9 cellular contexts compared by ENCODE assay signal in genomic region chr16:30041841-30042240, GRCh38. TPM values are rescaled to one million over a fixed set of nuclear protein-coding genes. Genes with fewer than 3 reads are reported as not detected.
A peak's percentile ranks its signal among the peaks of the same experiment; 100 is the strongest.
DNase-seq lines count a peak whose midpoint lies in the region; ATAC-seq, FAIRE-seq and TF ChIP-seq lines count a peak whose summit lies in the region.
"Had no signal": no experiment of that assay in that cellular context is flagged by ENCODE, and none has a peak within 500 bp of the region (broad histone marks: within the 10 kb centered on the region; RNA-seq: fewer than 3 reads in every experiment).

No MANE protein-coding gene starts in this region.

- H3K4me3 ChIP-seq in OCI-LY7 (ENCODE audit: low read depth, low read length, poor library complexity, severe bottlenecking) (no peak overlapping the region), epithelial cell of proximal tubule (ENCODE audit: low read depth, low read length) (no peak overlapping the region), gastrocnemius medialis (no peak overlapping the region)

- H3K9me3 ChIP-seq in OCI-LY7 (ENCODE audit: low read length) (no peaks in the 10 kb centered on the region), gastrocnemius medialis (no peaks in the 10 kb centered on the region)

- ATAC-seq in gastrocnemius medialis: no peak

- no peak overlapping the region for H2AFZ ChIP-seq in OCI-LY7 (ENCODE audit: low read length)

- POLR2A ChIA-PET in OCI-LY7 (lab: Charles Lee): interaction anchor here (1.2 kb wide), 1 partner anchor 22 kb away, joined by 3 read pairs; no protein-coding TSS in a partner anchor

- no peaks in the 10 kb centered on the region for H3K27me3 ChIP-seq in gastrocnemius medialis

- in situ Hi-C loops in gastrocnemius medialis (cut with MboI; ENCODE audit: low sequenced_read_pairs in 4 of 4): loop anchor here in 2 of 4 donors (10.0 to 25.0 kb wide), 2 partner anchors 143 to 355 kb away; partner anchors contain the start of genes CORO1A (in 1 of the 2) and QPRT (in 1 of the 2)

- H3K9me2 ChIP-seq in OCI-LY7 (ENCODE audit: insufficient read depth, low read length): no peaks in the 10 kb centered on the region

- intact Hi-C loops in OCI-LY7 (cut with micrococcal nuclease; ENCODE audit: unreplicated experiment): loop anchor here (2.0 kb wide), 1 partner anchor 51 kb away; no protein-coding TSS in a partner anchor
- intact Hi-C loops in gastrocnemius medialis (cut with DNase I; ENCODE audit: low total_unique reads): loop anchor here (2.0 kb wide), 1 partner anchor 51 kb away; no protein-coding TSS in a partner anchor
- intact Hi-C loops in posterior cingulate gyrus (cut with DNase I): no loop called here

- H3K4me2 ChIP-seq in OCI-LY7 (ENCODE audit: low read length): no peak overlapping the region

- no peak overlapping the region for H3K27ac ChIP-seq in OCI-LY7 (ENCODE audit: low read depth, low read length, poor library complexity, severe bottlenecking)
- H3K27ac ChIP-seq in gastrocnemius medialis: no peak overlapping the region

- DNase-seq in NCI-H2227 (lab: John Stamatoyannopoulos, UW; ENCODE audit: unreplicated experiment) (peak; percentile 43), NCI-H2227 treated with DMSO at 0.1 percent for 48 hours (lab: John Stamatoyannopoulos, UW) (no peak), OCI-LY7 (ENCODE audit: low spot score) (peak; percentile 39), epithelial cell of proximal tubule (ENCODE audit: low read depth) (no peak), gastrocnemius medialis (no peak), kidney glomerular epithelial cell (lab: John Stamatoyannopoulos, UW) (no peak), GM19239 (ENCODE audit: insufficient read length, low spot score) (no peak), posterior cingulate gyrus (no peak)

- H3K79me2 ChIP-seq in OCI-LY7 (ENCODE audit: insufficient read depth, low read depth, low read length): no peaks in the 10 kb centered on the region

- TF ChIP-seq POLR2A in gastrocnemius medialis (IDR thresholded peaks at IDR 0.05): no peak

- no peaks in the 10 kb centered on the region for H3K36me3 ChIP-seq in OCI-LY7 (ENCODE audit: insufficient read depth, low read length)
- no peaks in the 10 kb centered on the region for H3K36me3 ChIP-seq in gastrocnemius medialis

- peak; percentile 76 for TF ChIP-seq CTCF in OCI-LY7 (conservative IDR thresholded peaks at IDR 0.05; ENCODE audit: low read length)
- TF ChIP-seq CTCF in epithelial cell of proximal tubule (conservative IDR thresholded peaks at IDR 0.05; ENCODE audit: low read depth, low read length): peak; percentile 56
- TF ChIP-seq CTCF in gastrocnemius medialis (IDR thresholded peaks at IDR 0.05 in 4 of 5, conservative IDR thresholded peaks at IDR 0.05 in 1 of 5): peak in 3 of 5 experiments; percentile 34 to 65 (median 48)

- CTCF ChIA-PET in OCI-LY7 (lab: Charles Lee; ENCODE audit: unreplicated experiment): no interaction called here

- H3K4me1 ChIP-seq in OCI-LY7 (ENCODE audit: insufficient read depth, low read length, poor library complexity, severe bottlenecking) (no peaks in the 10 kb centered on the region), gastrocnemius medialis (no peaks in the 10 kb centered on the region)

- no TSS peak for BruUV-seq in OCI-LY7 (replicated peaks; lab: Mats Ljungman, UMichigan)

- FAIRE-seq in GM19239 (lab: Jason Lieb, UNC): no peak

- H4K20me1 ChIP-seq in OCI-LY7 (ENCODE audit: insufficient read depth, low read length): no peaks in the 10 kb centered on the region

RNA-seq across cellular contexts. Expression of gene TLCD3B, which starts 10.8 kb away (rescaled TPM):
- total RNA-seq in OCI-LY7 (2014; rRNA removed; shearing (Covaris generic)): 2.6 and 4.3 TPM in 2 replicates
- total RNA-seq in OCI-LY7 (2022) (17.6 and 21.3 TPM in 2 replicates), epithelial cell of proximal tubule (not detected in 2 replicates), gastrocnemius medialis (under 1 TPM in 1 of 4 donors, not detected in 3; 0.27 TPM)
- total RNA-seq: mononuclear cell had no signal

RNA-seq across cellular contexts. Expression of gene C16orf92, which starts 18.8 kb away (rescaled TPM):
- total RNA-seq in OCI-LY7 (2014; rRNA removed; shearing (Covaris generic)): not detected in 2 replicates
- total RNA-seq in OCI-LY7 (2022): not detected in 2 replicates
- not detected in 2 replicates for total RNA-seq in epithelial cell of proximal tubule
- total RNA-seq in gastrocnemius medialis: not detected
- total RNA-seq: mononuclear cell had no signal

RNA-seq across cellular contexts. Expression of gene ALDOA, which starts 23.7 kb away (rescaled TPM):
- total RNA-seq in OCI-LY7 (2014; rRNA removed; shearing (Covaris generic)): 646 and 809 TPM in 2 replicates
- total RNA-seq in OCI-LY7 (2022): 811 and 1,029 TPM in 2 replicates
- total RNA-seq in epithelial cell of proximal tubule: 1,398 and 2,089 TPM in 2 replicates
- over 10,000 TPM in 1 of 4 donors, 1,000 to 10,000 TPM in 3; 6,096 to 10,805 (median 7,093) TPM for total RNA-seq in gastrocnemius medialis

RNA-seq across cellular contexts. Expression of gene DOC2A, which starts 31.0 kb away (rescaled TPM):
- not detected in 2 replicates for total RNA-seq in OCI-LY7 (2014; rRNA removed; shearing (Covaris generic))
- total RNA-seq in OCI-LY7 (2022): 0.31 and 0.91 TPM in 2 replicates
- 0.17 and 0.22 TPM in 2 replicates for total RNA-seq in epithelial cell of proximal tubule
- total RNA-seq in gastrocnemius medialis: not detected
- total RNA-seq: mononuclear cell had no signal

RNA-seq across cellular contexts. Expression of gene PPP4C, which starts 34.0 kb away (rescaled TPM):
- total RNA-seq in OCI-LY7 (2014; rRNA removed; shearing (Covaris generic)): 137 and 144 TPM in 2 replicates
- total RNA-seq in OCI-LY7 (2022) (124 and 130 TPM in 2 replicates), epithelial cell of proximal tubule (98.4 and 178 TPM in 2 replicates), gastrocnemius medialis (10 to 100 TPM; 23.8 to 64.3 (median 44.7) TPM)

Comparison
In these comparisons a context has a peak if more than half of its experiments do, and no peak if none do; other contexts are left out.
1. DNase-seq: peak in NCI-H2227 (single experiment) and OCI-LY7 (single experiment); none in NCI-H2227 treated with DMSO at 0.1 percent for 48 hours (single experiment), epithelial cell of proximal tubule (single experiment), gastrocnemius medialis (0 of 2), kidney glomerular epithelial cell (single experiment), GM19239 (single experiment) and posterior cingulate gyrus (0 of 10).
2. Peak in every context shown above with its lines, with median percentiles within 50 percentile points of each other: CTCF ChIP-seq.